7 cellular contexts compared by ENCODE assay signal in genomic region chr17:35242805-35243458, GRCh38. TPM values are rescaled to one million over a fixed set of nuclear protein-coding genes. Genes with fewer than 3 reads are reported as not detected.
DNase-seq lines count a peak whose midpoint lies in the region; ATAC-seq, FAIRE-seq and TF ChIP-seq lines count a peak whose summit lies in the region.

TSS of gene SLFN5 (plus strand) at chr17:35243072. CDS start at chr17:35258691, 15,619 bp downstream.

- H3K4me2 ChIP-seq in mammary epithelial cell (ENCODE audit: insufficient read depth, low read depth, low read length), result peak within 1 kb of the TSS; percentile 93

- in situ Hi-C loops in mammary epithelial cell (cut with MboI; ENCODE audit: low sequenced_read_pairs in 2 of 2), result no loop called here

- no peaks in the 10 kb centered on the region for H3K9me3 ChIP-seq in mammary epithelial cell (replicated peaks; ENCODE audit: insufficient read depth, low read length)
- no peaks in the 10 kb centered on the region for H3K9me3 ChIP-seq in iPS-20b (ENCODE audit: insufficient read depth, low read depth, low read length)
- no peaks in the 10 kb centered on the region for H3K9me3 ChIP-seq in skeletal muscle tissue (ENCODE audit: control insufficient read depth in 3 of 3, low read length in 3 of 3)

- H3K79me2 ChIP-seq in mammary epithelial cell (ENCODE audit: insufficient read depth, low read length), result peaks cover 46% of the 10 kb centered on the region

- H3K27ac ChIP-seq in mammary epithelial cell (ENCODE audit: insufficient read depth, low read depth, low read length) (peak within 1 kb of the TSS; percentile 100), iPS-20b (ENCODE audit: low read length) (no peak within 1 kb of the TSS), skeletal muscle tissue (ENCODE audit: low read depth, low read length) (peak within 1 kb of the TSS; percentile 98)

- 0% methylated on average over 22 of the region's 39 CpGs for WGBS in mammary epithelial cell (ENCODE audit: low coverage, missing lambda C conversion rate)

- intact Hi-C loops in mammary epithelial cell (cut with micrococcal nuclease), result loop anchor here (1.0 to 10.0 kb wide), 6 partner anchors 56 to 504 kb away; partner anchors contain the start of gene AP2B1

- no peaks in the 10 kb centered on the region for H4K20me1 ChIP-seq in mammary epithelial cell (ENCODE audit: insufficient read depth, low read length)

- H3K27me3 ChIP-seq in mammary epithelial cell (ENCODE audit: insufficient read depth, low read length) (no peaks in the 10 kb centered on the region), iPS-20b (ENCODE audit: insufficient read depth, low read length) (peaks cover 20% of the 10 kb centered on the region), skeletal muscle tissue (ENCODE audit: control insufficient read depth in 3 of 3, insufficient read depth in 3 of 3, low read length in 3 of 3) (no peaks in the 10 kb centered on the region)

- DNase-seq in GM18507 (ENCODE audit: extremely low spot score, insufficient read length, low read depth), result peak; percentile 88
- DNase-seq in NCI-H2029 (lab: John Stamatoyannopoulos, UW), result peak; percentile 53
- DNase-seq in mammary epithelial cell, result peak; percentile 91

- no TSS peak for BruUV-seq in mammary epithelial cell (replicated peaks; lab: Mats Ljungman, UMichigan)

- H3K9ac ChIP-seq in mammary epithelial cell (ENCODE audit: insufficient read depth, low read length) (peak within 1 kb of the TSS; percentile 98), iPS-20b (ENCODE audit: low read depth, low read length) (peak within 1 kb of the TSS; percentile 74; the same call in 1 of the 2 replicates), skeletal muscle tissue (ENCODE audit: low read depth in 1 of 3, low read length in 3 of 3) (peak within 1 kb of the TSS; percentile 85 to 95 (median 95))

- H3K36me3 ChIP-seq in mammary epithelial cell (ENCODE audit: insufficient read depth, low read length) (peaks cover 3% of the 10 kb centered on the region), iPS-20b (ENCODE audit: insufficient read depth, low read depth, low read length) (no peaks in the 10 kb centered on the region), skeletal muscle tissue (ENCODE audit: control insufficient read depth in 3 of 3, insufficient read depth in 3 of 3, low read length in 3 of 3) (peaks cover 0 to 6% (median 2%) of the 10 kb centered on the region in 3 donors)

- peak within 1 kb of the TSS; percentile 64 for H2AFZ ChIP-seq in mammary epithelial cell (ENCODE audit: low read depth, low read length)

- dilution Hi-C loops in mammary epithelial cell (cut with HindIII; ENCODE audit: low sequenced_read_pairs), result loop anchor here (5.0 kb wide), 1 partner anchor 69 kb away; no protein-coding TSS in a partner anchor

- peak; percentile 97 for FAIRE-seq in GM18507 (lab: Jason Lieb, UNC)

- TF ChIP-seq CTCF in WI38 (IDR thresholded peaks at IDR 0.05; ENCODE audit: low read depth, low read length) (no peak), mammary epithelial cell (conservative IDR thresholded peaks at IDR 0.05 in 1 of 2, IDR thresholded peaks at IDR 0.05 in 1 of 2; ENCODE audit: extremely low read depth in 1 of 2, insufficient read depth in 1 of 2, low read depth in 1 of 2, low read length in 2 of 2) (no peak)

- peak; percentile 81 for ATAC-seq in HG02885 (IDR thresholded peaks at IDR 0.05; ENCODE audit: poor library complexity, unreplicated experiment)

- H3K4me1 ChIP-seq in mammary epithelial cell (ENCODE audit: insufficient read depth, low read length) (peaks cover 32% of the 10 kb centered on the region), iPS-20b (ENCODE audit: insufficient read depth, low read length) (peaks cover 15% of the 10 kb centered on the region; the same call in 1 of the 2 replicates), skeletal muscle tissue (ENCODE audit: control insufficient read depth in 3 of 3, insufficient read depth in 3 of 3, low read length in 3 of 3) (peaks cover 25 to 50% (median 36%) of the 10 kb centered on the region in 3 donors)

- CTCF ChIA-PET in mammary epithelial cell (lab: Charles Lee; ENCODE audit: low non-redundant PET), result no interaction called here

- H3K4me3 ChIP-seq in WI38 (ENCODE audit: low read depth, low read length), result peak within 1 kb of the TSS; percentile 79
- H3K4me3 ChIP-seq in mammary epithelial cell (replicated peaks in 1 of 3; ENCODE audit: insufficient read depth in 1 of 3, low read depth in 2 of 3, low read length in 3 of 3), result peak within 1 kb of the TSS; percentile 68 to 78 (median 71)
- peak within 1 kb of the TSS; percentile 92 for H3K4me3 ChIP-seq in iPS-20b (ENCODE audit: low read length)
- H3K4me3 ChIP-seq in skeletal muscle tissue (ENCODE audit: low read length in 3 of 3), result peak within 1 kb of the TSS; percentile 91 to 93 (median 91)

RNA-seq across cellular contexts. Expression of gene SLFN5, which starts in this region (rescaled TPM):
- total RNA-seq in mammary epithelial cell, result 100 to 1,000 TPM; 131 to 154 TPM
- polyA plus RNA-seq in mammary epithelial cell, result 29.6 TPM
- polyA minus RNA-seq in mammary epithelial cell, result 80.7 TPM
- total RNA-seq in skeletal muscle tissue, result 6.3 TPM

Comparison
In these comparisons a context has a peak if more than half of its experiments do, and no peak if none do; other contexts are left out.
1. RNA of gene SLFN5 (total RNA-seq): 131 to 154 TPM in mammary epithelial cell; 6.3 TPM in skeletal muscle tissue (single experiment); every median in the first group is over 10 times any median in the second.
2. Peak in every context shown above with its lines, with median percentiles within 50 percentile points of each other: DNase-seq, H3K4me3 ChIP-seq and H3K9ac ChIP-seq.